In the genomic region with DNA sequence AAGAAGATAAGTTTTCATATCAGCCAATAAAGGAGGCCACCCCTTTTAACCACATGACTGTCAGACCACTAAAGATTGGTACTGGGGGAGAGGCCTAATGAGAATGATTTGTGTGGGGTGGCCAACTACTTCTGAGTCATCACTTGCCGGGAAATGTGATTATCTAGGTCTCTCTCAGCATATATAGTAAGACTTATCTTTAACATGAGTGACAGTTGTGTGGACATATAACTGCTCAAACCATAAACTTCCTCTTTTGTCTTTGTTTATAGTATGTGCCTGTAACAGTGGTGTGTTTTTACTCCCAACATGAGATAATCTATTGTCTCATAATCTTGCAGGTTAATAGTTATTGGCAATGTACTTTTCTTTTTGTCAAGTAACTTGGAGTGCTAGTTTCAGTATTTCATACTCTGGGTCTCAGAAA, we compare ENCODE assay signal across 1 cellular context.
A peak's percentile ranks its signal among the peaks of the same experiment; 100 is the strongest.
TF ChIP-seq lines count a peak whose summit lies in the region.

No MANE protein-coding gene starts in this region.

TF ChIP-seq in K562, 482 proteins besides CTCF, POLR2A, EP300 and RAD21 (continued from another document and continues in another):
- TF ChIP-seq, protein P1, sequence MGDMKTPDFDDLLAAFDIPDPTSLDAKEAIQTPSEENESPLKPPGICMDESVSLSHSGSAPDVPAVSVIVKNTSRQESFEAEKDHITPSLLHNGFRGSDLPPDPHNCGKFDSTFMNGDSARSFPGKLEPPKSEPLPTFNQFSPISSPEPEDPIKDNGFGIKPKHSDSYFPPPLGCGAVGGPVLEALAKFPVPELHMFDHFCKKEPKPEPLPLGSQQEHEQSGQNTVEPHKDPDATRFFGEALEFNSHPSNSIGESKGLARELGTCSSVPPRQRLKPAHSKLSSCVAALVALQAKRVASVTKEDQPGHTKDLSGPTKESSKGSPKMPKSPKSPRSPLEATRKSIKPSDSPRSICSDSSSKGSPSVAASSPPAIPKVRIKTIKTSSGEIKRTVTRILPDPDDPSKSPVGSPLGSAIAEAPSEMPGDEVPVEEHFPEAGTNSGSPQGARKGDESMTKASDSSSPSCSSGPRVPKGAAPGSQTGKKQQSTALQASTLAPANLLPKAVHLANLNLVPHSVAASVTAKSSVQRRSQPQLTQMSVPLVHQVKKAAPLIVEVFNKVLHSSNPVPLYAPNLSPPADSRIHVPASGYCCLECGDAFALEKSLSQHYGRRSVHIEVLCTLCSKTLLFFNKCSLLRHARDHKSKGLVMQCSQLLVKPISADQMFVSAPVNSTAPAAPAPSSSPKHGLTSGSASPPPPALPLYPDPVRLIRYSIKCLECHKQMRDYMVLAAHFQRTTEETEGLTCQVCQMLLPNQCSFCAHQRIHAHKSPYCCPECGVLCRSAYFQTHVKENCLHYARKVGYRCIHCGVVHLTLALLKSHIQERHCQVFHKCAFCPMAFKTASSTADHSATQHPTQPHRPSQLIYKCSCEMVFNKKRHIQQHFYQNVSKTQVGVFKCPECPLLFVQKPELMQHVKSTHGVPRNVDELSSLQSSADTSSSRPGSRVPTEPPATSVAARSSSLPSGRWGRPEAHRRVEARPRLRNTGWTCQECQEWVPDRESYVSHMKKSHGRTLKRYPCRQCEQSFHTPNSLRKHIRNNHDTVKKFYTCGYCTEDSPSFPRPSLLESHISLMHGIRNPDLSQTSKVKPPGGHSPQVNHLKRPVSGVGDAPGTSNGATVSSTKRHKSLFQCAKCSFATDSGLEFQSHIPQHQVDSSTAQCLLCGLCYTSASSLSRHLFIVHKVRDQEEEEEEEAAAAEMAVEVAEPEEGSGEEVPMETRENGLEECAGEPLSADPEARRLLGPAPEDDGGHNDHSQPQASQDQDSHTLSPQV (IDR thresholded peaks at IDR 0.05) = no peak
- TF ChIP-seq, protein P2, sequence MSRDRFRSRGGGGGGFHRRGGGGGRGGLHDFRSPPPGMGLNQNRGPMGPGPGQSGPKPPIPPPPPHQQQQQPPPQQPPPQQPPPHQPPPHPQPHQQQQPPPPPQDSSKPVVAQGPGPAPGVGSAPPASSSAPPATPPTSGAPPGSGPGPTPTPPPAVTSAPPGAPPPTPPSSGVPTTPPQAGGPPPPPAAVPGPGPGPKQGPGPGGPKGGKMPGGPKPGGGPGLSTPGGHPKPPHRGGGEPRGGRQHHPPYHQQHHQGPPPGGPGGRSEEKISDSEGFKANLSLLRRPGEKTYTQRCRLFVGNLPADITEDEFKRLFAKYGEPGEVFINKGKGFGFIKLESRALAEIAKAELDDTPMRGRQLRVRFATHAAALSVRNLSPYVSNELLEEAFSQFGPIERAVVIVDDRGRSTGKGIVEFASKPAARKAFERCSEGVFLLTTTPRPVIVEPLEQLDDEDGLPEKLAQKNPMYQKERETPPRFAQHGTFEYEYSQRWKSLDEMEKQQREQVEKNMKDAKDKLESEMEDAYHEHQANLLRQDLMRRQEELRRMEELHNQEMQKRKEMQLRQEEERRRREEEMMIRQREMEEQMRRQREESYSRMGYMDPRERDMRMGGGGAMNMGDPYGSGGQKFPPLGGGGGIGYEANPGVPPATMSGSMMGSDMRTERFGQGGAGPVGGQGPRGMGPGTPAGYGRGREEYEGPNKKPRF (IDR thresholded peaks at IDR 0.05; ENCODE audit: low read depth, low read length) = no peak
- TF ChIP-seq ATF7 (IDR thresholded peaks at IDR 0.05) (peak; percentile 90), SMAD1 (IDR thresholded peaks at IDR 0.05; ENCODE audit: low read depth, low read length, partially characterized antibody) (no peak), SMARCA4 (IDR thresholded peaks at IDR 0.05) (peak; percentile 98), ZNF764 (CRISPR knock-in tag; IDR thresholded peaks at IDR 0.05; ENCODE audit: low read depth) (no peak), ZNF140 (CRISPR knock-in tag; IDR thresholded peaks at IDR 0.05) (no peak), GABPB2 (CRISPR knock-in tag; conservative IDR thresholded peaks at IDR 0.05) (no peak), TEAD1 (CRISPR knock-in tag; IDR thresholded peaks at IDR 0.05) (peak in 1 of 2 experiments; percentile 74; a peak in 2 of 4 replicates), SMAD3 (CRISPR knock-in tag; conservative IDR thresholded peaks at IDR 0.05) (peak; percentile 51; the same call in 1 of the 2 replicates), HMG20A (CRISPR knock-in tag; conservative IDR thresholded peaks at IDR 0.05) (no peak), CREBBP (IDR thresholded peaks at IDR 0.05; ENCODE audit: low read depth, low read length) (no peak), PRPF4 (IDR thresholded peaks at IDR 0.05; ENCODE audit: insufficient read depth, low read depth, low read length, poor library complexity, severe bottlenecking) (no peak), HNRNPK (IDR thresholded peaks at IDR 0.05; ENCODE audit: low read depth, low read length, poor library complexity, severe bottlenecking) (no peak), RBM15 (IDR thresholded peaks at IDR 0.05; ENCODE audit: insufficient read depth, low read length) (no peak), FOXK2 (conservative IDR thresholded peaks at IDR 0.05 in 1 of 2, IDR thresholded peaks at IDR 0.05 in 1 of 2; ENCODE audit: low read depth in 2 of 2) (peak; percentile 89 to 94), PHF8 (IDR thresholded peaks at IDR 0.05; ENCODE audit: borderline replicate concordance, low read length) (no peak), MXI1 (IDR thresholded peaks at IDR 0.05; ENCODE audit: low read depth, low read length) (no peak), TAF1 (IDR thresholded peaks at IDR 0.05; ENCODE audit: control insufficient read depth, extremely low read depth, insufficient read depth, low read length, severe bottlenecking) (no peak), GABPA (tag; conservative IDR thresholded peaks at IDR 0.05; ENCODE audit: low read depth) (peak; percentile 61)
- TF ChIP-seq, protein P3, sequence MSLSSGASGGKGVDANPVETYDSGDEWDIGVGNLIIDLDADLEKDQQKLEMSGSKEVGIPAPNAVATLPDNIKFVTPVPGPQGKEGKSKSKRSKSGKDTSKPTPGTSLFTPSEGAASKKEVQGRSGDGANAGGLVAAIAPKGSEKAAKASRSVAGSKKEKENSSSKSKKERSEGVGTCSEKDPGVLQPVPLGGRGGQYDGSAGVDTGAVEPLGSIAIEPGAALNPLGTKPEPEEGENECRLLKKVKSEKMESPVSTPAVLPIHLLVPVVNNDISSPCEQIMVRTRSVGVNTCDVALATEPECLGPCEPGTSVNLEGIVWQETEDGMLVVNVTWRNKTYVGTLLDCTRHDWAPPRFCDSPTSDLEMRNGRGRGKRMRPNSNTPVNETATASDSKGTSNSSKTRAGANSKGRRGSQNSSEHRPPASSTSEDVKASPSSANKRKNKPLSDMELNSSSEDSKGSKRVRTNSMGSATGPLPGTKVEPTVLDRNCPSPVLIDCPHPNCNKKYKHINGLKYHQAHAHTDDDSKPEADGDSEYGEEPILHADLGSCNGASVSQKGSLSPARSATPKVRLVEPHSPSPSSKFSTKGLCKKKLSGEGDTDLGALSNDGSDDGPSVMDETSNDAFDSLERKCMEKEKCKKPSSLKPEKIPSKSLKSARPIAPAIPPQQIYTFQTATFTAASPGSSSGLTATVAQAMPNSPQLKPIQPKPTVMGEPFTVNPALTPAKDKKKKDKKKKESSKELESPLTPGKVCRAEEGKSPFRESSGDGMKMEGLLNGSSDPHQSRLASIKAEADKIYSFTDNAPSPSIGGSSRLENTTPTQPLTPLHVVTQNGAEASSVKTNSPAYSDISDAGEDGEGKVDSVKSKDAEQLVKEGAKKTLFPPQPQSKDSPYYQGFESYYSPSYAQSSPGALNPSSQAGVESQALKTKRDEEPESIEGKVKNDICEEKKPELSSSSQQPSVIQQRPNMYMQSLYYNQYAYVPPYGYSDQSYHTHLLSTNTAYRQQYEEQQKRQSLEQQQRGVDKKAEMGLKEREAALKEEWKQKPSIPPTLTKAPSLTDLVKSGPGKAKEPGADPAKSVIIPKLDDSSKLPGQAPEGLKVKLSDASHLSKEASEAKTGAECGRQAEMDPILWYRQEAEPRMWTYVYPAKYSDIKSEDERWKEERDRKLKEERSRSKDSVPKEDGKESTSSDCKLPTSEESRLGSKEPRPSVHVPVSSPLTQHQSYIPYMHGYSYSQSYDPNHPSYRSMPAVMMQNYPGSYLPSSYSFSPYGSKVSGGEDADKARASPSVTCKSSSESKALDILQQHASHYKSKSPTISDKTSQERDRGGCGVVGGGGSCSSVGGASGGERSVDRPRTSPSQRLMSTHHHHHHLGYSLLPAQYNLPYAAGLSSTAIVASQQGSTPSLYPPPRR (CRISPR knock-in tag; IDR thresholded peaks at IDR 0.05; ENCODE audit: borderline replicate concordance) = no peak
- TF ChIP-seq, protein P4, sequence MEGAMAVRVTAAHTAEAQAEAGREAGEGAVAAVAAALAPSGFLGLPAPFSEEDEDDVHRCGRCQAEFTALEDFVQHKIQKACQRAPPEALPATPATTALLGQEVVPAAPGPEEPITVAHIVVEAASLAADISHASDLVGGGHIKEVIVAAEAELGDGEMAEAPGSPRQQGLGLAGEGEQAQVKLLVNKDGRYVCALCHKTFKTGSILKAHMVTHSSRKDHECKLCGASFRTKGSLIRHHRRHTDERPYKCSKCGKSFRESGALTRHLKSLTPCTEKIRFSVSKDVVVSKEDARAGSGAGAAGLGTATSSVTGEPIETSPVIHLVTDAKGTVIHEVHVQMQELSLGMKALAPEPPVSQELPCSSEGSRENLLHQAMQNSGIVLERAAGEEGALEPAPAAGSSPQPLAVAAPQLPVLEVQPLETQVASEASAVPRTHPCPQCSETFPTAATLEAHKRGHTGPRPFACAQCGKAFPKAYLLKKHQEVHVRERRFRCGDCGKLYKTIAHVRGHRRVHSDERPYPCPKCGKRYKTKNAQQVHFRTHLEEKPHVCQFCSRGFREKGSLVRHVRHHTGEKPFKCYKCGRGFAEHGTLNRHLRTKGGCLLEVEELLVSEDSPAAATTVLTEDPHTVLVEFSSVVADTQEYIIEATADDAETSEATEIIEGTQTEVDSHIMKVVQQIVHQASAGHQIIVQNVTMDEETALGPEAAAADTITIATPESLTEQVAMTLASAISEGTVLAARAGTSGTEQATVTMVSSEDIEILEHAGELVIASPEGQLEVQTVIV (CRISPR knock-in tag; IDR thresholded peaks at IDR 0.05; ENCODE audit: borderline replicate concordance) = no peak
- TF ChIP-seq, protein P5, sequence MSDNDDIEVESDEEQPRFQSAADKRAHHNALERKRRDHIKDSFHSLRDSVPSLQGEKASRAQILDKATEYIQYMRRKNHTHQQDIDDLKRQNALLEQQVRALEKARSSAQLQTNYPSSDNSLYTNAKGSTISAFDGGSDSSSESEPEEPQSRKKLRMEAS (CRISPR knock-in tag; IDR thresholded peaks at IDR 0.05) = no peak
- TF ChIP-seq, protein P6, sequence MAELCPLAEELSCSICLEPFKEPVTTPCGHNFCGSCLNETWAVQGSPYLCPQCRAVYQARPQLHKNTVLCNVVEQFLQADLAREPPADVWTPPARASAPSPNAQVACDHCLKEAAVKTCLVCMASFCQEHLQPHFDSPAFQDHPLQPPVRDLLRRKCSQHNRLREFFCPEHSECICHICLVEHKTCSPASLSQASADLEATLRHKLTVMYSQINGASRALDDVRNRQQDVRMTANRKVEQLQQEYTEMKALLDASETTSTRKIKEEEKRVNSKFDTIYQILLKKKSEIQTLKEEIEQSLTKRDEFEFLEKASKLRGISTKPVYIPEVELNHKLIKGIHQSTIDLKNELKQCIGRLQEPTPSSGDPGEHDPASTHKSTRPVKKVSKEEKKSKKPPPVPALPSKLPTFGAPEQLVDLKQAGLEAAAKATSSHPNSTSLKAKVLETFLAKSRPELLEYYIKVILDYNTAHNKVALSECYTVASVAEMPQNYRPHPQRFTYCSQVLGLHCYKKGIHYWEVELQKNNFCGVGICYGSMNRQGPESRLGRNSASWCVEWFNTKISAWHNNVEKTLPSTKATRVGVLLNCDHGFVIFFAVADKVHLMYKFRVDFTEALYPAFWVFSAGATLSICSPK (IDR thresholded peaks at IDR 0.05; ENCODE audit: borderline replicate concordance) = no peak
- TF ChIP-seq, protein P7, sequence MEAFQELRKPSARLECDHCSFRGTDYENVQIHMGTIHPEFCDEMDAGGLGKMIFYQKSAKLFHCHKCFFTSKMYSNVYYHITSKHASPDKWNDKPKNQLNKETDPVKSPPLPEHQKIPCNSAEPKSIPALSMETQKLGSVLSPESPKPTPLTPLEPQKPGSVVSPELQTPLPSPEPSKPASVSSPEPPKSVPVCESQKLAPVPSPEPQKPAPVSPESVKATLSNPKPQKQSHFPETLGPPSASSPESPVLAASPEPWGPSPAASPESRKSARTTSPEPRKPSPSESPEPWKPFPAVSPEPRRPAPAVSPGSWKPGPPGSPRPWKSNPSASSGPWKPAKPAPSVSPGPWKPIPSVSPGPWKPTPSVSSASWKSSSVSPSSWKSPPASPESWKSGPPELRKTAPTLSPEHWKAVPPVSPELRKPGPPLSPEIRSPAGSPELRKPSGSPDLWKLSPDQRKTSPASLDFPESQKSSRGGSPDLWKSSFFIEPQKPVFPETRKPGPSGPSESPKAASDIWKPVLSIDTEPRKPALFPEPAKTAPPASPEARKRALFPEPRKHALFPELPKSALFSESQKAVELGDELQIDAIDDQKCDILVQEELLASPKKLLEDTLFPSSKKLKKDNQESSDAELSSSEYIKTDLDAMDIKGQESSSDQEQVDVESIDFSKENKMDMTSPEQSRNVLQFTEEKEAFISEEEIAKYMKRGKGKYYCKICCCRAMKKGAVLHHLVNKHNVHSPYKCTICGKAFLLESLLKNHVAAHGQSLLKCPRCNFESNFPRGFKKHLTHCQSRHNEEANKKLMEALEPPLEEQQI (IDR thresholded peaks at IDR 0.05) = peak; percentile 84
- TF ChIP-seq, protein P8, sequence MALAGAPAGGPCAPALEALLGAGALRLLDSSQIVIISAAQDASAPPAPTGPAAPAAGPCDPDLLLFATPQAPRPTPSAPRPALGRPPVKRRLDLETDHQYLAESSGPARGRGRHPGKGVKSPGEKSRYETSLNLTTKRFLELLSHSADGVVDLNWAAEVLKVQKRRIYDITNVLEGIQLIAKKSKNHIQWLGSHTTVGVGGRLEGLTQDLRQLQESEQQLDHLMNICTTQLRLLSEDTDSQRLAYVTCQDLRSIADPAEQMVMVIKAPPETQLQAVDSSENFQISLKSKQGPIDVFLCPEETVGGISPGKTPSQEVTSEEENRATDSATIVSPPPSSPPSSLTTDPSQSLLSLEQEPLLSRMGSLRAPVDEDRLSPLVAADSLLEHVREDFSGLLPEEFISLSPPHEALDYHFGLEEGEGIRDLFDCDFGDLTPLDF (CRISPR knock-in tag; IDR thresholded peaks at IDR 0.05) = no peak
- TF ChIP-seq, protein P9, sequence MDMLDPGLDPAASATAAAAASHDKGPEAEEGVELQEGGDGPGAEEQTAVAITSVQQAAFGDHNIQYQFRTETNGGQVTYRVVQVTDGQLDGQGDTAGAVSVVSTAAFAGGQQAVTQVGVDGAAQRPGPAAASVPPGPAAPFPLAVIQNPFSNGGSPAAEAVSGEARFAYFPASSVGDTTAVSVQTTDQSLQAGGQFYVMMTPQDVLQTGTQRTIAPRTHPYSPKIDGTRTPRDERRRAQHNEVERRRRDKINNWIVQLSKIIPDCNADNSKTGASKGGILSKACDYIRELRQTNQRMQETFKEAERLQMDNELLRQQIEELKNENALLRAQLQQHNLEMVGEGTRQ (CRISPR knock-in tag; IDR thresholded peaks at IDR 0.05) = 0 out of 2 replicates have a peak, but pooled peaks have one; percentile 5
